In the genomic region with DNA sequence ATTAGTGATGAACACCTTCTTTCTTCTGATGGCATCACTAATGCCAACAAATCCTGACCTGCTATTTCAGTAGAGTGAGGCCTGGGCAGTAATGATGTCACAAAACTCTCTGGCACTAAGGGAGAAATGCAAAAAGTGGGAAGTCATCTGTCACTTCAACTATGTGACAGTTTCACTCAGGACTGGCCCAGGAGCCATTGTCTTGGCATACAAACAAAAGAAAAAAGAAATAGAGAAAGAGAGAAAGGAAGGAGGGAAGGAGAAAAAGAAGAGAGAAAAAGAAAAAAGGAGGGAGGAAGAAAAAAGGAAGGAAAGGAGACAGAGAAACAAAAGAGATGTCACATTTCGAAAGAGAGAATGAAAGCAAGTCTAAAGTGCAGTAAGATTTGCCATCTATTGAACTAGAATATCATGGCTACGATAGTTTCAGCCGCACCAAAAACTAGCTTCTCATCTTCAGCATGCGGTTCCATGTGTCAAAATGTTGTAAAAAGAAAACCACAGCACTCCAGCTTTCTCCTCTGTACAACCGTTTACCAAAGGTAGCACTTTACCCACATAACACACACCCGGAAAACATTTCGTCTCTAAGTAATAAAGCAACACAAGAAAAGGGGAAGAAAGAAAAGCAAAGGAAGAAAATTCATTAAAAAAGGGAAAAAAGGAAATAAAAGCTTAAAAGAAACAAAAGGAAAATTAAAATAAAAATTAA, we compare ENCODE assay signal across 8 cellular contexts. TPM values are rescaled to one million over a fixed set of nuclear protein-coding genes. Genes with fewer than 3 reads are reported as not detected.
DNase-seq lines count a peak whose midpoint lies in the region; ATAC-seq and TF ChIP-seq lines count a peak whose summit lies in the region.

No MANE protein-coding gene starts in this region.

- TF ChIP-seq CTCF in GM12865 (IDR thresholded peaks at IDR 0.05; ENCODE audit: insufficient read depth, low read depth, low read length, missing control alignments) (no peak), Calu3 (IDR thresholded peaks at IDR 0.05; ENCODE audit: unreplicated experiment) (no peak)

- intact Hi-C loops in Calu3 (cut with micrococcal nuclease; ENCODE audit: unreplicated experiment), result no loop called here

- no peak overlapping the region for H3K4me3 ChIP-seq in GM12865 (ENCODE audit: low read depth, low read length)

- CTCF ChIA-PET in Calu3 (lab: Charles Lee), result no interaction called here

- peaks cover 15% of the 10 kb centered on the region for H3K9me3 Mint-ChIP-seq in activated naive CD8-positive, alpha-beta T cell treated with anti-CD3 and anti-CD28 coated beads for 36 hours
- no peaks in the 10 kb centered on the region for H3K9me3 Mint-ChIP-seq in Calu3 (ENCODE audit: low read depth, unreplicated experiment)

- ATAC-seq in GM21390 (IDR thresholded peaks at IDR 0.05; ENCODE audit: unreplicated experiment) (peak; percentile 59), HG03460 (IDR thresholded peaks at IDR 0.05; ENCODE audit: unreplicated experiment) (peak; percentile 33)

- H3K4me3 Mint-ChIP-seq in activated naive CD8-positive, alpha-beta T cell treated with anti-CD3 and anti-CD28 coated beads for 36 hours, result peak overlapping the region; percentile 79
- H3K4me3 Mint-ChIP-seq in Calu3 (ENCODE audit: low read depth, unreplicated experiment), result no peak overlapping the region

- peaks cover 71% of the 10 kb centered on the region for H3K36me3 Mint-ChIP-seq in activated naive CD8-positive, alpha-beta T cell treated with anti-CD3 and anti-CD28 coated beads for 36 hours
- H3K36me3 Mint-ChIP-seq in Calu3 (ENCODE audit: insufficient read depth, unreplicated experiment), result no peaks in the 10 kb centered on the region

- DNase-seq in GM12865 (ENCODE audit: low read depth), result peak; percentile 9
- DNase-seq in activated naive CD8-positive, alpha-beta T cell treated with anti-CD3 and anti-CD28 coated beads for 36 hours, result peak; percentile 39
- no peak for DNase-seq in anterior cingulate cortex (lab: John Stamatoyannopoulos, UW)
- DNase-seq in OCI-M1 (lab: John Stamatoyannopoulos, UW), result no peak
- no peak for DNase-seq in Calu3
- DNase-seq in NCI-H82 treated with DMSO at 0.1 percent for 48 hours (lab: John Stamatoyannopoulos, UW; ENCODE audit: unreplicated experiment), result no peak

- no peaks in the 10 kb centered on the region for H3K27me3 Mint-ChIP-seq in activated naive CD8-positive, alpha-beta T cell treated with anti-CD3 and anti-CD28 coated beads for 36 hours
- H3K27me3 Mint-ChIP-seq in Calu3 (ENCODE audit: unreplicated experiment), result no peaks in the 10 kb centered on the region

- BruUV-seq in Calu3 (replicated peaks; lab: Mats Ljungman, UMichigan), result no TSS peak

- peaks cover 60% of the 10 kb centered on the region for H3K4me1 Mint-ChIP-seq in activated naive CD8-positive, alpha-beta T cell treated with anti-CD3 and anti-CD28 coated beads for 36 hours
- H3K4me1 Mint-ChIP-seq in Calu3 (ENCODE audit: low read depth, unreplicated experiment), result no peaks in the 10 kb centered on the region

- peak overlapping the region; percentile 97 for H3K27ac Mint-ChIP-seq in activated naive CD8-positive, alpha-beta T cell treated with anti-CD3 and anti-CD28 coated beads for 36 hours
- no peak overlapping the region for H3K27ac Mint-ChIP-seq in Calu3 (ENCODE audit: unreplicated experiment)

RNA-seq across cellular contexts. Expression of a gene that starts 50.1 kb away (rescaled TPM):
- 10 to 100 TPM; 57.2 to 57.7 TPM for total RNA-seq in activated naive CD8-positive, alpha-beta T cell treated with anti-CD3 and anti-CD28 coated beads for 36 hours
- total RNA-seq in Calu3 (2022), result 0.85 and 1.5 TPM in 2 replicates

Comparison
In these comparisons a context has a peak if more than half of its experiments do, and no peak if none do; other contexts are left out.
1. DNase-seq: peak in GM12865 (single experiment) and activated naive CD8-positive, alpha-beta T cell treated with anti-CD3 and anti-CD28 coated beads for 36 hours (single experiment); none in anterior cingulate cortex (0 of 58), OCI-M1 (single experiment), Calu3 (single experiment) and NCI-H82 treated with DMSO at 0.1 percent for 48 hours (single experiment).
2. RNA of a gene that starts 50.1 kb away (total RNA-seq): 57.2 to 57.7 TPM in activated naive CD8-positive, alpha-beta T cell treated with anti-CD3 and anti-CD28 coated beads for 36 hours; 0.85 to 1.5 TPM in Calu3; every median in the first group is over 10 times any median in the second.